In the genomic region with DNA sequence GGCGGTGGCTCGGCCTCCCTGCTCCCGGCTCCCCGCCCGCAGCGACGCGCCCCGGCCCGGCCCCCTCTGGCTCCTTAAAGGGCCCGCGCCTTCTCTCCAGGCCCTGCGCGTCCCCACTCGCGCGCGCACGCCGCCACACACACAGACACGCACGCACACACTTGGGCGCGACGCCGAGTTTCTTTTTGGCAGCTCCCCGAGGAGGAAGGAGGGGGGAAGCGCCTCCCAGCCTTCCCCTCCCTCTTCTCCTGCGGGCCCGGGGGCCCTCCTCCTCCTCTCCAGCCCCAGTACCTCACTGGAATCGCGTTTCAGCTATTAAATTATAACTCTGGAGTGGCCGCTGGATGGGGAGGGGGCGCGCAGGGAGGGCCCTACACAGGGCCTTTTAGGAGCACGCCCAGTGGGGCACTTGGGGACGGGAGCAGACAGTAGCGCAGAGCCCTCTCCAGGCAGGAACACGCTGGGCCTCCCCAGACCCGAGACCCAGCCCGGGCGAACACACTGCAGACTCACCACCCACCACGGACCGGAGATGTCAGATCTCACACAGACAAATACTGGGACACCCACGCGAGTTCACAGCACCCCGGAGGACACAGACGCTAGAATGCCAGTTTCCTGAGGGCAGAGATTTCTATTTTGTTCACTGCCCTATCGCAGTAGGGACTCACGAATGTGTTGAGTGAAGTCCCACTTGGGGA, we compare ENCODE assay signal across 8 cellular contexts. TPM values are rescaled to one million over a fixed set of nuclear protein-coding genes. Genes with fewer than 3 reads are reported as not detected.
DNase-seq lines count a peak whose midpoint lies in the region; FAIRE-seq and TF ChIP-seq lines count a peak whose summit lies in the region.

No MANE protein-coding gene starts in this region.

- H3K27me3 Mint-ChIP-seq in activated naive CD4-positive, alpha-beta T cell treated with anti-CD3 and anti-CD28 coated beads for 36 hours (ENCODE audit: low read depth) = no peaks in the 10 kb centered on the region

- H3K27ac Mint-ChIP-seq in activated naive CD4-positive, alpha-beta T cell treated with anti-CD3 and anti-CD28 coated beads for 36 hours = peak overlapping the region; percentile 87

- no peak for TF ChIP-seq CTCF in neutrophil (IDR thresholded peaks at IDR 0.05)

- H3K36me3 Mint-ChIP-seq in activated naive CD4-positive, alpha-beta T cell treated with anti-CD3 and anti-CD28 coated beads for 36 hours (ENCODE audit: low read depth) = no peaks in the 10 kb centered on the region

- H3K4me3 Mint-ChIP-seq in activated naive CD4-positive, alpha-beta T cell treated with anti-CD3 and anti-CD28 coated beads for 36 hours = peak overlapping the region; percentile 80

- H3K27ac ChIP-seq in SJSA1 (peak overlapping the region; percentile 81), neutrophil (peak overlapping the region; percentile 23), substantia nigra (ENCODE audit: low read depth, low read length, poor library complexity, severe bottlenecking) (peak overlapping the region; percentile 80)

- H3K9me3 Mint-ChIP-seq in activated naive CD4-positive, alpha-beta T cell treated with anti-CD3 and anti-CD28 coated beads for 36 hours = no peaks in the 10 kb centered on the region

- H3K4me3 ChIP-seq in SJSA1 = peak overlapping the region; percentile 98
- H3K4me3 ChIP-seq in neutrophil (ENCODE audit: low read depth in 1 of 2, low read length in 1 of 2) = peak overlapping the region; percentile 68 to 75

- peak; percentile 93 for DNase-seq in Daoy (ENCODE audit: low read depth)
- DNase-seq in H4 (ENCODE audit: low spot score) = peak; percentile 89
- DNase-seq in M059J (ENCODE audit: low read depth) = peak; percentile 82
- DNase-seq in SJSA1 (ENCODE audit: low read depth in 1 of 2, low spot score in 2 of 2) = peak; percentile 95 to 98
- peak; percentile 77 for DNase-seq in activated naive CD4-positive, alpha-beta T cell treated with anti-CD3 and anti-CD28 coated beads for 36 hours
- peak; percentile 95 to 97 for DNase-seq in frontal cortex (ENCODE audit: low spot score in 2 of 2)
- DNase-seq in substantia nigra (lab: John Stamatoyannopoulos, UW) = peak; percentile 41 to 96 (median 84)

- H3K36me3 ChIP-seq in SJSA1 = peaks cover 23% of the 10 kb centered on the region
- H3K36me3 ChIP-seq in neutrophil = no peaks in the 10 kb centered on the region

- no peak for FAIRE-seq in frontal cortex (lab: Jason Lieb, UNC)

- intact Hi-C loops in activated naive CD4-positive, alpha-beta T cell treated with anti-CD3 and anti-CD28 coated beads for 36 hours (cut with micrococcal nuclease) = loop anchor here (1.0 to 10.0 kb wide), 14 partner anchors 41 to 856 kb away; partner anchors contain the start of gene ATP6V0A2

- H3K4me1 ChIP-seq in SJSA1 (replicated peaks) (peaks cover 39% of the 10 kb centered on the region), neutrophil (ENCODE audit: control insufficient read depth in 1 of 2, insufficient read depth in 1 of 2, low read depth in 1 of 2, low read length in 1 of 2) (peaks cover 17 to 19% of the 10 kb centered on the region in 2 experiments)

- peaks cover 33% of the 10 kb centered on the region for H3K4me1 Mint-ChIP-seq in activated naive CD4-positive, alpha-beta T cell treated with anti-CD3 and anti-CD28 coated beads for 36 hours (ENCODE audit: low read depth)

- H3K9me3 ChIP-seq in SJSA1 (replicated peaks) (no peaks in the 10 kb centered on the region), neutrophil (no peaks in the 10 kb centered on the region)

- H3K27me3 ChIP-seq in SJSA1 (replicated peaks) (no peaks in the 10 kb centered on the region), neutrophil (peaks cover 35% of the 10 kb centered on the region)

- CTCF ChIA-PET in activated naive CD4-positive, alpha-beta T cell treated with anti-CD3 and anti-CD28 coated beads for 36 hours (lab: Charles Lee) = interaction anchor here (0.8 to 1.3 kb wide), 2 partner anchors 13 to 194 kb away, joined by 3 read pairs; no protein-coding TSS in a partner anchor

RNA-seq across cellular contexts. Expression of gene NCOR2, which starts 0.4 kb away (rescaled TPM):
- 29.8 and 57.9 TPM in 2 replicates for total RNA-seq in Daoy (2014; rRNA removed; shearing (Covaris generic))
- 17.9 and 21.5 TPM in 2 replicates for total RNA-seq in H4 (2014; rRNA removed; shearing (Covaris generic))
- total RNA-seq in M059J (2014; rRNA removed; shearing (Covaris generic)) = 16.5 and 54.8 TPM in 2 replicates
- 40.0 and 44.3 TPM in 2 replicates for total RNA-seq in SJSA1 (2014; rRNA removed; shearing (Covaris generic))
- 100 to 1,000 TPM; 102 TPM for total RNA-seq in activated naive CD4-positive, alpha-beta T cell treated with anti-CD3 and anti-CD28 coated beads for 36 hours
- total RNA-seq in frontal cortex = 7.3 TPM

Comparison
In these comparisons a context has a peak if more than half of its experiments do, and no peak if none do; other contexts are left out.
1. Peak in every context shown above with its lines: DNase-seq, H3K4me3 ChIP-seq and H3K27ac ChIP-seq.
2. H3K27ac ChIP-seq: peak in every context shown above with its lines; median percentile 81 in SJSA1; 80 in substantia nigra; 23 in neutrophil.